Comparison of ENCODE assay signal across 8 cellular contexts in the genomic region with DNA sequence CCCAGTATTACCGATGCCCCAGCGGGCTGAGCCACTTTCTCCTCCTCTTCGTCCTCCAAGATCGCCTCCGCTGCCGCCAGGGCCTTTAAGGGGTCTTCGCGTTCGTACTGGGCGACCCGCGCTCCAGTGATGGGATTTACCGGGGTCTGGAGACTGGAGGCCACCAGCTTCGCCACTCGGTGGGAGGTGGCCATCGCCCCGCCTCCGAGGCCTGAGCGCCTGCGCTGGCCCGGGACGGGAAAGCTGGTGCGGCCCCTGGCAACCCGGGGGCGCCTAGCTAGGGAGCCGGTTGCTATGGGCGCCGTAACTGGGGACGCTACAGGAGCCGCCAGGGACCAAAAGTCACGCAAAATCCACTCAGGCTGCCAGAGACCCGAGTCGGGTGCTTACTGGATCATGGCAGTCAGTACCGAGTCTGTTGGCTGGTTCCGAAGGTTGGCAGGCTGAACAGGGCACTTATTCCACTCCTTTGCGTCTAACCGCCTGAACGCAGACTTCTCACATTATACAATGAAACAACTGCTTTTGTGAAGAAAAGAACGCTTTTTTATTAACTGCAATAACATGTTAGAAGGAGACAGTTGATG. TPM values are rescaled to one million over a fixed set of nuclear protein-coding genes. Genes with fewer than 3 reads are reported as not detected.
A peak's percentile ranks its signal among the peaks of the same experiment; 100 is the strongest.
DNase-seq lines count a peak whose midpoint lies in the region; ATAC-seq and TF ChIP-seq lines count a peak whose summit lies in the region.

A gene with protein sequence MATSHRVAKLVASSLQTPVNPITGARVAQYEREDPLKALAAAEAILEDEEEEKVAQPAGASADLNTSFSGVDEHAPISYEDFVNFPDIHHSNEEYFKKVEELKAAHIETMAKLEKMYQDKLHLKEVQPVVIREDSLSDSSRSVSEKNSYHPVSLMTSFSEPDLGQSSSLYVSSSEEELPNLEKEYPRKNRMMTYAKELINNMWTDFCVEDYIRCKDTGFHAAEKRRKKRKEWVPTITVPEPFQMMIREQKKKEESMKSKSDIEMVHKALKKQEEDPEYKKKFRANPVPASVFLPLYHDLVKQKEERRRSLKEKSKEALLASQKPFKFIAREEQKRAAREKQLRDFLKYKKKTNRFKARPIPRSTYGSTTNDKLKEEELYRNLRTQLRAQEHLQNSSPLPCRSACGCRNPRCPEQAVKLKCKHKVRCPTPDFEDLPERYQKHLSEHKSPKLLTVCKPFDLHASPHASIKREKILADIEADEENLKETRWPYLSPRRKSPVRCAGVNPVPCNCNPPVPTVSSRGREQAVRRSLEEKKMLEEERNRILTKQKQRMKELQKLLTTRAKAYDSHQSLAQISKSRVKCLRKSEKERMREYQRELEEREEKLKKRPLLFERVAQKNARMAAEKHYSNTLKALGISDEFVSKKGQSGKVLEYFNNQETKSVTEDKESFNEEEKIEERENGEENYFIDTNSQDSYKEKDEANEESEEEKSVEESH (minus strand): TSS at position 213 of the 587 bp plus-strand sequence. CDS start 19 bp downstream, at position 194.

- H3K4me3 Mint-ChIP-seq in activated naive CD8-positive, alpha-beta T cell treated with anti-CD3 and anti-CD28 coated beads, Interleukin-2, amount 50 U/mL, for 24 hours = peak within 1 kb of the TSS; percentile 92

- H3K36me3 ChIP-seq in SU-DHL-6 (ENCODE audit: low read length) (no peaks in the 10 kb centered on the region), transverse colon (no peaks in the 10 kb centered on the region)

- ATAC-seq in HG02678 (IDR thresholded peaks at IDR 0.05; ENCODE audit: unreplicated experiment) = peak; percentile 79
- peak; percentile 81 for ATAC-seq in activated naive CD8-positive, alpha-beta T cell treated with anti-CD3 and anti-CD28 coated beads, Interleukin-2, amount 50 U/mL, for 24 hours

- WGBS in transverse colon (ENCODE audit: low coverage in 1 of 2), 2 donors = 0% methylated on average over 3 to 10 of the region's 39 CpGs

- no peaks in the 10 kb centered on the region for H3K9me2 ChIP-seq in SU-DHL-6 (replicated peaks; ENCODE audit: insufficient read depth, low read length)

- H2AFZ ChIP-seq in SU-DHL-6 (ENCODE audit: low read depth, low read length, severe bottlenecking) = peak within 1 kb of the TSS; percentile 79

- H3K27ac Mint-ChIP-seq in activated naive CD8-positive, alpha-beta T cell treated with anti-CD3 and anti-CD28 coated beads, Interleukin-2, amount 50 U/mL, for 24 hours = peak within 1 kb of the TSS; percentile 86

- no peaks in the 10 kb centered on the region for H3K36me3 Mint-ChIP-seq in activated naive CD8-positive, alpha-beta T cell treated with anti-CD3 and anti-CD28 coated beads, Interleukin-2, amount 50 U/mL, for 24 hours (ENCODE audit: low read depth)

- no peaks in the 10 kb centered on the region for H3K9me3 Mint-ChIP-seq in activated naive CD8-positive, alpha-beta T cell treated with anti-CD3 and anti-CD28 coated beads, Interleukin-2, amount 50 U/mL, for 24 hours

- peaks cover 3 to 18% (median 14%) of the 10 kb centered on the region in 4 donors for H3K4me1 ChIP-seq in transverse colon

- H3K27me3 Mint-ChIP-seq in activated naive CD8-positive, alpha-beta T cell treated with anti-CD3 and anti-CD28 coated beads, Interleukin-2, amount 50 U/mL, for 24 hours = no peaks in the 10 kb centered on the region

- H4K20me1 ChIP-seq in SU-DHL-6 (ENCODE audit: low read depth, low read length) = no peaks in the 10 kb centered on the region

- no peak for TF ChIP-seq POLR2A in transverse colon (IDR thresholded peaks at IDR 0.05)

- peak within 1 kb of the TSS; percentile 69 for H3K9ac ChIP-seq in SU-DHL-6 (ENCODE audit: low read length)

- peak within 1 kb of the TSS; percentile 85 for H3K4me3 ChIP-seq in GM12875 (ENCODE audit: low read depth, low read length)
- H3K4me3 ChIP-seq in SU-DHL-6 (ENCODE audit: insufficient read depth, low read length, poor library complexity, severe bottlenecking) = peak within 1 kb of the TSS; percentile 78
- peak within 1 kb of the TSS; percentile 48 to 72 (median 69) for H3K4me3 ChIP-seq in transverse colon

- H3K9me3 ChIP-seq in SU-DHL-6 (ENCODE audit: insufficient read depth, low read length) = no peaks in the 10 kb centered on the region
- H3K9me3 ChIP-seq in transverse colon = no peaks in the 10 kb centered on the region

- H3K4me2 ChIP-seq in SU-DHL-6 (ENCODE audit: low read depth, low read length, poor library complexity, severe bottlenecking) = peak within 1 kb of the TSS; percentile 82

- peaks cover 29% of the 10 kb centered on the region for H3K4me1 Mint-ChIP-seq in activated naive CD8-positive, alpha-beta T cell treated with anti-CD3 and anti-CD28 coated beads, Interleukin-2, amount 50 U/mL, for 24 hours

- no peak for TF ChIP-seq EP300 in transverse colon (IDR thresholded peaks at IDR 0.05; ENCODE audit: low read depth)

- H3K79me2 ChIP-seq in SU-DHL-6 (ENCODE audit: insufficient read depth, low read length) = no peaks in the 10 kb centered on the region

- in situ Hi-C loops in transverse colon (cut with MboI; ENCODE audit: low pct_ligation_motif_present in 1 of 4, low pct_unique_long_range_greater_than_20kb in 1 of 4, low sequenced_read_pairs in 3 of 4) = loop anchor here in 1 of 4 donors (25.0 kb wide), 1 partner anchor 317 kb away; a partner anchor contains a TSS

- H3K27ac ChIP-seq in SU-DHL-6 (ENCODE audit: low read depth, low read length) (peak within 1 kb of the TSS; percentile 77), transverse colon (peak within 1 kb of the TSS; percentile 78 to 89 (median 88))

- H3K27me3 ChIP-seq in SU-DHL-6 (ENCODE audit: low read length) = no peaks in the 10 kb centered on the region
- no peaks in the 10 kb centered on the region for H3K27me3 ChIP-seq in transverse colon

- no peak for TF ChIP-seq CTCF in GM12875 (IDR thresholded peaks at IDR 0.05; ENCODE audit: borderline replicate concordance, insufficient read depth, low read depth, low read length)
- no peak for TF ChIP-seq CTCF in SU-DHL-6 (IDR thresholded peaks at IDR 0.05; ENCODE audit: insufficient read depth, low read length, poor library complexity, severe bottlenecking)
- TF ChIP-seq CTCF in transverse colon (IDR thresholded peaks at IDR 0.05) = no peak

- intact Hi-C loops in cardiac septum (cut with DNase I) = loop anchor here (2.0 to 5.0 kb wide), 2 partner anchors 51 to 317 kb away; a partner anchor contains a TSS
- intact Hi-C loops in transverse colon (cut with DNase I; ENCODE audit: low total_unique reads) = no loop called here

- H3F3A ChIP-seq in SU-DHL-6 (ENCODE audit: insufficient read depth) = 0 out of 2 replicates have a peak, but pooled peaks cover 3% of the 10 kb centered on the region

- DNase-seq in NCI-H1105 (lab: John Stamatoyannopoulos, UW) (peak; percentile 90), cardiac septum (ENCODE audit: low spot score) (peak; percentile 93), pons (ENCODE audit: low spot score) (peak; percentile 90), transverse colon (peak; percentile 89)
- peak; percentile 86 for DNase-seq in activated naive CD8-positive, alpha-beta T cell treated with anti-CD3 and anti-CD28 coated beads, Interleukin-2, amount 50 U/mL, for 24 hours

RNA-seq across cellular contexts. Expression of the gene that starts here (rescaled TPM):
- total RNA-seq in cardiac septum = 1.9 TPM
- total RNA-seq in transverse colon = 1 to 10 TPM in 2 of 4 donors, under 1 TPM in 1, not detected in 1; 0.96 to 1.9 (median 1.2) TPM

Comparison
In these comparisons a context has a peak if more than half of its experiments do, and no peak if none do; other contexts are left out.
1. Peak in every context shown above with its lines: DNase-seq, ATAC-seq, H3K4me3 ChIP-seq and H3K27ac ChIP-seq.